11 cellular contexts compared by ENCODE assay signal in genomic region chr10:124678566-124679240, GRCh38.
DNase-seq lines count a peak whose midpoint lies in the region; ATAC-seq and TF ChIP-seq lines count a peak whose summit lies in the region.
"Had no signal": no experiment of that assay in that cellular context is flagged by ENCODE, and none has a peak within 500 bp of the region (broad histone marks: within the 10 kb centered on the region; RNA-seq: fewer than 3 reads in every experiment).

No MANE protein-coding gene starts in this region.

- no peaks in the 10 kb centered on the region for H3K27me3 ChIP-seq in breast epithelium
- no peaks in the 10 kb centered on the region for H3K27me3 ChIP-seq in mammary epithelial cell (ENCODE audit: insufficient read depth, low read length)
- H3K27me3 ChIP-seq in lower lobe of right lung (ENCODE audit: low read depth), result no peaks in the 10 kb centered on the region
- no peaks in the 10 kb centered on the region for H3K27me3 ChIP-seq in thymus (ENCODE audit: control insufficient read depth, insufficient read depth)

- H2AFZ ChIP-seq in mammary epithelial cell (ENCODE audit: low read depth, low read length), result no peak overlapping the region

- CTCF ChIA-PET in mammary epithelial cell (lab: Charles Lee; ENCODE audit: low non-redundant PET), result interaction anchor here (0.7 kb wide), 1 partner anchor 62 kb away, joined by 3 read pairs; no protein-coding TSS in a partner anchor

- ATAC-seq in lower lobe of right lung, result no peak

- peaks cover 4% of the 10 kb centered on the region for H3K36me3 ChIP-seq in breast epithelium
- peaks cover 13% of the 10 kb centered on the region for H3K36me3 ChIP-seq in mammary epithelial cell (ENCODE audit: insufficient read depth, low read length)
- H3K36me3 ChIP-seq in lower lobe of right lung, result peaks cover 21% of the 10 kb centered on the region
- H3K36me3 ChIP-seq in thymus (ENCODE audit: control insufficient read depth, insufficient read depth), result peaks cover 47% of the 10 kb centered on the region

- dilution Hi-C loops in mammary epithelial cell (cut with HindIII; ENCODE audit: low sequenced_read_pairs), result no loop called here

- H3K4me1 ChIP-seq in breast epithelium, result peaks cover 0 to 18% of the 10 kb centered on the region in 2 donors
- H3K4me1 ChIP-seq in mammary epithelial cell (ENCODE audit: insufficient read depth, low read length), result no peaks in the 10 kb centered on the region
- peaks cover 90% of the 10 kb centered on the region for H3K4me1 ChIP-seq in lower lobe of right lung
- H3K4me1 ChIP-seq in thymus (ENCODE audit: control insufficient read depth, insufficient read depth, low read length), result peaks cover 89% of the 10 kb centered on the region

- no peak overlapping the region for H3K4me2 ChIP-seq in mammary epithelial cell (ENCODE audit: insufficient read depth, low read depth, low read length)

- H3K9ac ChIP-seq in mammary epithelial cell (ENCODE audit: insufficient read depth, low read length), result no peak overlapping the region

- TF ChIP-seq POLR2A in breast epithelium (IDR thresholded peaks at IDR 0.05), result no peak

- H3K27ac ChIP-seq in breast epithelium (peak overlapping the region; percentile 39 to 42), mammary epithelial cell (ENCODE audit: insufficient read depth, low read depth, low read length) (no peak overlapping the region), lower lobe of right lung (peak overlapping the region; percentile 27), thymus (ENCODE audit: low read depth) (peak overlapping the region; percentile 92)

- H3K9me3 ChIP-seq in breast epithelium (no peaks in the 10 kb centered on the region), mammary epithelial cell (replicated peaks; ENCODE audit: insufficient read depth, low read length) (no peaks in the 10 kb centered on the region), lower lobe of right lung (no peaks in the 10 kb centered on the region), thymus (ENCODE audit: control insufficient read depth) (no peaks in the 10 kb centered on the region)

- no peak for DNase-seq in breast epithelium (ENCODE audit: low spot score in 2 of 2)
- DNase-seq in mammary epithelial cell, result no peak
- DNase-seq in activated naive CD4-positive, alpha-beta T cell treated with Interleukin-2 at 50 U/mL for 16 hours, result peak; percentile 41
- peak; percentile 20 for DNase-seq in lower lobe of right lung
- DNase-seq in retina, result no peak
- DNase-seq in nucleus accumbens (lab: John Stamatoyannopoulos, UW), result no peak
- DNase-seq in NCI-H1092 (lab: John Stamatoyannopoulos, UW), result no peak
- DNase-seq: amniotic stem cell; NCI-H226; stimulated activated CD4-positive, alpha-beta T cell treated with anti-CD3 and anti-CD28 coated beads, Interleukin-2, amount 100 ng/mL, for 48 hours had no signal

- TF ChIP-seq CTCF in breast epithelium (IDR thresholded peaks at IDR 0.05), result no peak
- no peak for TF ChIP-seq CTCF in mammary epithelial cell (conservative IDR thresholded peaks at IDR 0.05 in 1 of 2, IDR thresholded peaks at IDR 0.05 in 1 of 2; ENCODE audit: extremely low read depth in 1 of 2, insufficient read depth in 1 of 2, low read depth in 1 of 2, low read length in 2 of 2)
- no peak for TF ChIP-seq CTCF in lower lobe of right lung (IDR thresholded peaks at IDR 0.05)

- in situ Hi-C loops in mammary epithelial cell (cut with MboI; ENCODE audit: low sequenced_read_pairs in 2 of 2), result no loop called here

- H3K4me3 ChIP-seq in breast epithelium (no peak overlapping the region), mammary epithelial cell (replicated peaks in 1 of 3; ENCODE audit: insufficient read depth in 1 of 3, low read depth in 2 of 3, low read length in 3 of 3) (no peak overlapping the region), lower lobe of right lung (no peak overlapping the region), thymus (ENCODE audit: low read length) (peak overlapping the region; percentile 35)

- peaks cover 76% of the 10 kb centered on the region for H3K79me2 ChIP-seq in mammary epithelial cell (ENCODE audit: insufficient read depth, low read length)

- no TSS peak for BruUV-seq in mammary epithelial cell (replicated peaks; lab: Mats Ljungman, UMichigan)

- 74% methylated on average over 11 of the region's 12 CpGs for WGBS in mammary epithelial cell (ENCODE audit: low coverage, missing lambda C conversion rate)
- WGBS in thymus, result 7% methylated on average over 12 of the region's 12 CpGs

- intact Hi-C loops in breast epithelium (cut with DNase I; ENCODE audit: low total_unique reads), result no loop called here
- intact Hi-C loops in mammary epithelial cell (cut with micrococcal nuclease), result no loop called here
- intact Hi-C loops in lower lobe of right lung (cut with DNase I), result no loop called here

- no peaks in the 10 kb centered on the region for H4K20me1 ChIP-seq in mammary epithelial cell (ENCODE audit: insufficient read depth, low read length)

Comparison
In these comparisons a context has a peak if more than half of its experiments do, and no peak if none do; other contexts are left out.
1. DNase-seq: peak in activated naive CD4-positive, alpha-beta T cell treated with Interleukin-2 at 50 U/mL for 16 hours (single experiment) and lower lobe of right lung (single experiment); none in breast epithelium (0 of 2), mammary epithelial cell (single experiment), retina (single experiment), nucleus accumbens (0 of 56) and NCI-H1092 (single experiment).